Comparison of ENCODE assay signal across 9 cellular contexts in the genomic region with DNA sequence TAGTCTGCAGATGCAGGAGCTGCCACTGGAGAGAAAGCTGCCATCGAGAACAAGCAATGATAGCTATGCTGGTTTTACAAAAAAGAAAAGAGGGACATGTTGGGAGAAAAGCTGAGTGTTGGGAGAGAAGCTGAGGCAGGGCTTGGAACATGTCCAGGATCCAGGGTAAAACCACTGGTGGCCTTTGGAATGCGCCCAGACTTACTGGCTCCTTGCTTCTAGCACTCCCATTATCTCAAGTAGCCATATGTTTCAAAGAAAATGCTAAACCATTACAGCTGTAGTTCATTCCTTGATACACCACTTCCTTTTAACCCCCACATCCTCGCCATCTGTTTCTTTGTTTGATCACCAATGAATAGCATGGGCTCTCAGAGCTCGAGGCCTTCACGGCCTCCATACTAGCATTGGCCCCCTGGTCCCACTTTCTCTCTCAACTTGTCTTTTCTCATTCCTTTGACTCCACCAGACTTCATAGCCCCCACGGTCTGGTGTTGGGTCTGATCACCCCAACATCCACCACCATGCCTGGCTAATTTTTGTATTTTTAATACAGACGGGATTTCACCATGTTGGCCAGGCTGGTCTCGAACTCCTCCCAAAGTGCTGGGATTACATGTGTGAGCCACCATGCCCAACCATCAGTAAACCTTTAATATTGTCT.
"Had no signal": no experiment of that assay in that cellular context is flagged by ENCODE, and none has a peak within 500 bp of the region (broad histone marks: within the 10 kb centered on the region; RNA-seq: fewer than 3 reads in every experiment).

No MANE protein-coding gene starts in this region.

- ATAC-seq: activated CD4-positive, CD25-positive, alpha-beta regulatory T cell treated with anti-CD3 and anti-CD28 coated beads, Interleukin-2, amount 50 U/mL, for 24 hours; gastrocnemius medialis; sciatic nerve; stimulated activated naive CD8-positive, alpha-beta T cell treated with anti-CD3 and anti-CD28 coated beads, Interleukin-15, amount 100 ng/mL, for 72 hours had no signal

- H3K27me3 ChIP-seq: gastrocnemius medialis, testis had no signal

- H3K36me3 ChIP-seq: gastrocnemius medialis had no signal

- DNase-seq: activated naive CD4-positive, alpha-beta T cell treated with anti-CD3 and anti-CD28 coated beads, Interleukin-2, amount 10 ng/mL, durations not matched to agents 7 days and 5 days; gastrocnemius medialis; islet precursor cell; stimulated activated naive CD8-positive, alpha-beta T cell treated with anti-CD3 and anti-CD28 coated beads, Interleukin-15, amount 100 ng/mL, for 72 hours; T1000; testis had no signal

- H3K4me3 ChIP-seq: gastrocnemius medialis, lung, testis had no signal

- H3K27ac ChIP-seq: gastrocnemius medialis, testis had no signal
